ENCODE assay signal across 11 cellular contexts in the genomic region with DNA sequence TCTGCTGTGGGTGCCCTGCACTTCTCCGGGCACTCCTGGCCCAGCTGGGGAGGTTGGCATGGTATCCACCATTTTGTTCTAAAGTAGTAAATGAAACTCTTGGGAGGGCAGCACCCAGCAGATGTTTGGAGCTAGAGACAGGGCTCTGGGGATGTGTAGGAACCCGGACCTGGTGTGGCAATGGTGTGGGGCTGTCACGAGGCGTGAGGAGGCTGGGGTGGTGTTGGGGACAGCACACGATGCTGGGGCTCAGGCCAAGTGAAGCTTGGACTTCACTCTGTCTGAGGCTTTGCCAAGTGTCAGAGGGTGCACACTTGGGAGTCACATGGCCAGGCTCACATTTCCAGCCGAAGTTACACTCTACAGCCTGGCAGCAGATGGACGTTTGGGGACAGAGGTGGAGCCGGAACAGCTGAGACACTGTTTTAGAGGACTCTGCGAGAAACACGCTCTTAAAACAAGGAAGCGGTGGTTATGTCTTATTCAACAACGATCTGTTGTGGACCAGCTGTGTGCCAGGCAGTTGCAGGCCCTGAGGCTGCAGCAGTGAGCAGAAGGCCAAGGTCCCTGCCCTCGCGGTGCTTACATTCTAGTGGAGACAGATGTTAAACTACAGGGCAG.
A peak's percentile ranks its signal among the peaks of the same experiment; 100 is the strongest.
DNase-seq lines count a peak whose midpoint lies in the region; ATAC-seq, FAIRE-seq and TF ChIP-seq lines count a peak whose summit lies in the region.
"Had no signal": no experiment of that assay in that cellular context is flagged by ENCODE, and none has a peak within 500 bp of the region (broad histone marks: within the 10 kb centered on the region; RNA-seq: fewer than 3 reads in every experiment).

No MANE protein-coding gene starts in this region.

- intact Hi-C loops in pancreas (cut with DNase I): no loop called here

- H3K4me1 Mint-ChIP-seq in WTC11: peaks cover 80% of the 10 kb centered on the region

- H3K4me3 ChIP-seq in BLaER1 treated with 17β-estradiol and CSF1 and Interleukin-3, amounts not matched to agents 10 nM and 100 nM: no peak overlapping the region
- H3K4me3 ChIP-seq in hepatocyte: no peak overlapping the region
- H3K4me3 ChIP-seq in pancreas: no peak overlapping the region

- H3K36me3 Mint-ChIP-seq in WTC11: peaks cover 10% of the 10 kb centered on the region

- ATAC-seq in WTC11 (no peak), pancreas (peak in 3 of 4 donors; percentile 53 to 73 (median 70))

- 83% methylated on average over 14 of the region's 14 CpGs for WGBS in hepatocyte (ENCODE audit: low lambda C conversion rate, missing lambda C conversion rate)
- WGBS in pancreas, 2 donors: 72 to 74% methylated on average over 14 of the region's 14 CpGs

- peaks cover 72 to 93% (median 83%) of the 10 kb centered on the region in 10 experiments for H3K4me1 ChIP-seq in BLaER1 treated with 17β-estradiol and CSF1 and Interleukin-3, amounts not matched to agents 10 nM and 100 nM
- peaks cover 44% of the 10 kb centered on the region for H3K4me1 ChIP-seq in hepatocyte (ENCODE audit: insufficient read depth)
- peaks cover 0 to 11% (median 0%) of the 10 kb centered on the region in 3 donors for H3K4me1 ChIP-seq in pancreas

- H3K27ac Mint-ChIP-seq in WTC11: peak overlapping the region; percentile 99
- H3K27ac Mint-ChIP-seq: activated naive CD8-positive, alpha-beta T cell had no signal

- TF ChIP-seq CTCF in WTC11 (IDR thresholded peaks at IDR 0.05): no peak
- TF ChIP-seq CTCF in hepatocyte (IDR thresholded peaks at IDR 0.05; ENCODE audit: poor library complexity): no peak
- TF ChIP-seq CTCF in pancreas (IDR thresholded peaks at IDR 0.05): no peak

- H3K27me3 Mint-ChIP-seq in WTC11 (ENCODE audit: low read depth): no peaks in the 10 kb centered on the region
- H3K27me3 Mint-ChIP-seq: activated naive CD8-positive, alpha-beta T cell had no signal

- H3K9me2 ChIP-seq in hepatocyte (replicated peaks; ENCODE audit: insufficient read depth): no peaks in the 10 kb centered on the region

- peaks cover 0 to 32% (median 19%) of the 10 kb centered on the region in 11 experiments; a peak in 19 of 22 replicates for H3K36me3 ChIP-seq in BLaER1 treated with 17β-estradiol and CSF1 and Interleukin-3, amounts not matched to agents 10 nM and 100 nM
- H3K36me3 ChIP-seq in hepatocyte (replicated peaks; ENCODE audit: insufficient read depth, low read depth) (no peaks in the 10 kb centered on the region), pancreas (no peaks in the 10 kb centered on the region)

- peaks cover 4% of the 10 kb centered on the region for H3K9me3 Mint-ChIP-seq in WTC11

- CTCF ChIA-PET in WTC11 (lab: Charles Lee): interaction anchor here (1.4 kb wide), 2 partner anchors 130 to 313 kb away, joined by 3 to 4 read pairs; no protein-coding TSS in a partner anchor

- peak overlapping the region; percentile 78 to 97 (median 89) for H3K4me2 ChIP-seq in BLaER1 treated with 17β-estradiol and CSF1 and Interleukin-3, amounts not matched to agents 10 nM and 100 nM
- peak overlapping the region; percentile 68 for H3K4me2 ChIP-seq in hepatocyte

- H3K9me3 ChIP-seq in BLaER1 treated with 17β-estradiol and CSF1 and Interleukin-3, amounts not matched to agents 10 nM and 100 nM (replicated peaks in 1 of 11): peaks cover 5 to 24% (median 12%) of the 10 kb centered on the region in 11 experiments; a peak in 21 of 22 replicates
- H3K9me3 ChIP-seq in hepatocyte (ENCODE audit: low read depth) (no peaks in the 10 kb centered on the region), pancreas (no peaks in the 10 kb centered on the region)

- no peak overlapping the region for H2AFZ ChIP-seq in hepatocyte

- peak overlapping the region; percentile 64 for H3K4me3 Mint-ChIP-seq in WTC11
- H3K4me3 Mint-ChIP-seq: activated naive CD8-positive, alpha-beta T cell had no signal

- H3K9ac ChIP-seq in BLaER1 treated with 17β-estradiol and CSF1 and Interleukin-3, amounts not matched to agents 10 nM and 100 nM: peak overlapping the region in 10 of 11 experiments; percentile 17 to 78 (median 46); a peak in 16 of 22 replicates

- FAIRE-seq in pancreas (lab: Jason Lieb, UNC): no peak

- DNase-seq in WTC11 (ENCODE audit: low spot score): no peak
- DNase-seq in hepatocyte (ENCODE audit: low spot score): no peak
- peak in 1 of 6 donors; percentile 41 for DNase-seq in pancreas
- no peak for DNase-seq in LoVo (ENCODE audit: low spot score)
- no peak for DNase-seq in GM19240 (ENCODE audit: insufficient read length, low spot score)
- no peak for DNase-seq in NCI-H526 treated with DMSO at 0.1 percent for 48 hours (lab: John Stamatoyannopoulos, UW)
- no peak for DNase-seq in activated CD4-positive, alpha-beta T cell treated with anti-CD3 and anti-CD28 coated beads for 1 hour
- DNase-seq: AML-193, OCI-M1 had no signal

- POLR2A ChIA-PET in WTC11 (lab: Charles Lee): interaction anchor here (1.7 kb wide), 1 partner anchor 10 kb away, joined by 6 read pairs; no protein-coding TSS in a partner anchor

- H3K27me3 ChIP-seq in BLaER1 treated with 17β-estradiol and CSF1 and Interleukin-3, amounts not matched to agents 10 nM and 100 nM: no peaks in the 10 kb centered on the region
- no peaks in the 10 kb centered on the region for H3K27me3 ChIP-seq in hepatocyte
- no peaks in the 10 kb centered on the region for H3K27me3 ChIP-seq in pancreas

- peaks cover 90% of the 10 kb centered on the region for H3K79me2 ChIP-seq in hepatocyte

- peaks cover 6 to 36% (median 11%) of the 10 kb centered on the region in 11 experiments; a peak in 21 of 22 replicates for H4K20me1 ChIP-seq in BLaER1 treated with 17β-estradiol and CSF1 and Interleukin-3, amounts not matched to agents 10 nM and 100 nM
- H4K20me1 ChIP-seq in hepatocyte (ENCODE audit: insufficient read depth, poor library complexity, severe bottlenecking): no peaks in the 10 kb centered on the region

- H3K27ac ChIP-seq in BLaER1 treated with 17β-estradiol and CSF1 and Interleukin-3, amounts not matched to agents 10 nM and 100 nM: peak overlapping the region; percentile 65 to 88 (median 82)
- peak overlapping the region; percentile 92 for H3K27ac ChIP-seq in hepatocyte
- no peak overlapping the region for H3K27ac ChIP-seq in pancreas

TF ChIP-seq in WTC11, 78 proteins besides CTCF, POLR2A, EP300 and RAD21:
- TF ChIP-seq TCF7 (CRISPR knock-in tag; IDR thresholded peaks at IDR 0.05; ENCODE audit: low read depth) (no peak), ZBTB21 (CRISPR knock-in tag; IDR thresholded peaks at IDR 0.05; ENCODE audit: borderline replicate concordance) (0 out of 2 replicates have a peak, but pooled peaks have one; percentile 58)
- TF ChIP-seq, protein P1, sequence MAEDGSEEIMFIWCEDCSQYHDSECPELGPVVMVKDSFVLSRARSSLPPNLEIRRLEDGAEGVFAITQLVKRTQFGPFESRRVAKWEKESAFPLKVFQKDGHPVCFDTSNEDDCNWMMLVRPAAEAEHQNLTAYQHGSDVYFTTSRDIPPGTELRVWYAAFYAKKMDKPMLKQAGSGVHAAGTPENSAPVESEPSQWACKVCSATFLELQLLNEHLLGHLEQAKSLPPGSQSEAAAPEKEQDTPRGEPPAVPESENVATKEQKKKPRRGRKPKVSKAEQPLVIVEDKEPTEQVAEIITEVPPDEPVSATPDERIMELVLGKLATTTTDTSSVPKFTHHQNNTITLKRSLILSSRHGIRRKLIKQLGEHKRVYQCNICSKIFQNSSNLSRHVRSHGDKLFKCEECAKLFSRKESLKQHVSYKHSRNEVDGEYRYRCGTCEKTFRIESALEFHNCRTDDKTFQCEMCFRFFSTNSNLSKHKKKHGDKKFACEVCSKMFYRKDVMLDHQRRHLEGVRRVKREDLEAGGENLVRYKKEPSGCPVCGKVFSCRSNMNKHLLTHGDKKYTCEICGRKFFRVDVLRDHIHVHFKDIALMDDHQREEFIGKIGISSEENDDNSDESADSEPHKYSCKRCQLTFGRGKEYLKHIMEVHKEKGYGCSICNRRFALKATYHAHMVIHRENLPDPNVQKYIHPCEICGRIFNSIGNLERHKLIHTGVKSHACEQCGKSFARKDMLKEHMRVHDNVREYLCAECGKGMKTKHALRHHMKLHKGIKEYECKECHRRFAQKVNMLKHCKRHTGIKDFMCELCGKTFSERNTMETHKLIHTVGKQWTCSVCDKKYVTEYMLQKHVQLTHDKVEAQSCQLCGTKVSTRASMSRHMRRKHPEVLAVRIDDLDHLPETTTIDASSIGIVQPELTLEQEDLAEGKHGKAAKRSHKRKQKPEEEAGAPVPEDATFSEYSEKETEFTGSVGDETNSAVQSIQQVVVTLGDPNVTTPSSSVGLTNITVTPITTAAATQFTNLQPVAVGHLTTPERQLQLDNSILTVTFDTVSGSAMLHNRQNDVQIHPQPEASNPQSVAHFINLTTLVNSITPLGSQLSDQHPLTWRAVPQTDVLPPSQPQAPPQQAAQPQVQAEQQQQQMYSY (CRISPR knock-in tag; IDR thresholded peaks at IDR 0.05): no peak
- TF ChIP-seq, protein P2, sequence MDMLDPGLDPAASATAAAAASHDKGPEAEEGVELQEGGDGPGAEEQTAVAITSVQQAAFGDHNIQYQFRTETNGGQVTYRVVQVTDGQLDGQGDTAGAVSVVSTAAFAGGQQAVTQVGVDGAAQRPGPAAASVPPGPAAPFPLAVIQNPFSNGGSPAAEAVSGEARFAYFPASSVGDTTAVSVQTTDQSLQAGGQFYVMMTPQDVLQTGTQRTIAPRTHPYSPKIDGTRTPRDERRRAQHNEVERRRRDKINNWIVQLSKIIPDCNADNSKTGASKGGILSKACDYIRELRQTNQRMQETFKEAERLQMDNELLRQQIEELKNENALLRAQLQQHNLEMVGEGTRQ (CRISPR knock-in tag; IDR thresholded peaks at IDR 0.05): peak; percentile 45; the same call in 1 of the 2 replicates
TF ChIP-seq in WTC11: peak in this region for 2.

Comparison
In these comparisons a context has a peak if more than half of its experiments do, and no peak if none do; other contexts are left out.
1. H3K27ac ChIP-seq: peak in BLaER1 treated with 17β-estradiol and CSF1 and Interleukin-3, amounts not matched to agents 10 nM and 100 nM (11 of 11) and hepatocyte (single experiment); none in pancreas (0 of 4).